8 cellular contexts compared by ENCODE assay signal in the genomic region with DNA sequence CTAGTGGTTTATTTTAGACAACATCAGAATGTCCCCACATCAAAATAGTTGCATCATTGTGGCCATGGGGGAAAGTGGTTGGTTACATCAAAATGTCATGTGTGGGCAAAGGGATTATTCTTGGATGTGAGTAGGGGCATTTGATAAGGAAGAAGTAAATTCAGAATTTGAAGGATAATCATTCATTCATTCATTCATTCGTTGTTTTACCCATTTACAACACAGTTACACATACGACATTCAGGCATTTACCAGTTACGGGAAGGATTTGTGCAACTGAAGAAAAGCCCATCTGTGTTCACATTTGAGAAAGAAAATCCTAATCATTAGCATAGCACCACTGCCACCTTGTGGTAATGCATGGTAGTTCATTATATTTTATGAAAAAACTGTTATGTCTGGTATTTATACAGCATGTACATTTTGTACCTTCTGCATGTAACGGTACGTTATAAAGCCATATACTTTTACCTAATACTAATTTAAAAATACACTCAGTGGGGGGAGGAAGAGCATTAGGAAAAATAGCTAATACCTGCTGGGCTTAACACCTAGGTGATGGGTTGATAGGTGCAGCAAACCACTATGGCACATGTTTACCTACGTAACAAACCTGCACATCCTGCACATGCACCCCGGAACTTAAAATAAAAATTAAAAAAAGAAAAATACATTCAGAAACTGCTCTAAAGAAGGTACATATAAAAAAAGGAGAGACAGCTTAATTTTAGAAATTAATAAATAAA.
DNase-seq lines count a peak whose midpoint lies in the region; ATAC-seq, FAIRE-seq and TF ChIP-seq lines count a peak whose summit lies in the region.

No MANE protein-coding gene starts in this region.

- peaks cover 13% of the 10 kb centered on the region for H3K4me1 ChIP-seq in SJCRH30
- no peaks in the 10 kb centered on the region for H3K4me1 ChIP-seq in transverse colon

- no peak for TF ChIP-seq EP300 in transverse colon (IDR thresholded peaks at IDR 0.05; ENCODE audit: low read depth)

- H3K27me3 ChIP-seq in SJCRH30 (no peaks in the 10 kb centered on the region), transverse colon (no peaks in the 10 kb centered on the region)

- intact Hi-C loops in transverse colon (cut with DNase I; ENCODE audit: low total_unique reads), result no loop called here

- ATAC-seq in memory B cell (ENCODE audit: low read depth) (peak; percentile 55), HG03442 (IDR thresholded peaks at IDR 0.05; ENCODE audit: unreplicated experiment) (no peak)

- TF ChIP-seq POLR2A in transverse colon (IDR thresholded peaks at IDR 0.05), result no peak

- H3K9me3 Mint-ChIP-seq in memory B cell, result no peaks in the 10 kb centered on the region

- peak; percentile 82 to 86 (median 85) for TF ChIP-seq CTCF in transverse colon (IDR thresholded peaks at IDR 0.05)

- H3K9me3 ChIP-seq in SJCRH30 (replicated peaks) (no peaks in the 10 kb centered on the region), transverse colon (no peaks in the 10 kb centered on the region)

- H3K27me3 Mint-ChIP-seq in memory B cell, result peaks cover 4% of the 10 kb centered on the region

- peaks cover 4% of the 10 kb centered on the region for H3K4me1 Mint-ChIP-seq in memory B cell

- H3K27ac Mint-ChIP-seq in memory B cell, result no peak overlapping the region

- no peak overlapping the region for H3K4me3 Mint-ChIP-seq in memory B cell

- WGBS in transverse colon (ENCODE audit: low coverage in 1 of 2), 2 donors, result 19 to 22% methylated on average over 6 to 7 of the region's 7 CpGs

- H3K27ac ChIP-seq in SJCRH30 (no peak overlapping the region), transverse colon (no peak overlapping the region)

- in situ Hi-C loops in transverse colon (cut with MboI; ENCODE audit: low pct_ligation_motif_present in 1 of 4, low pct_unique_long_range_greater_than_20kb in 1 of 4, low sequenced_read_pairs in 3 of 4), result loop anchor here in 3 of 4 donors (25.0 kb wide), 3 partner anchors 198 to 698 kb away; no protein-coding TSS in a partner anchor

- H3K36me3 ChIP-seq in SJCRH30, result no peaks in the 10 kb centered on the region
- no peaks in the 10 kb centered on the region for H3K36me3 ChIP-seq in transverse colon

- H3K36me3 Mint-ChIP-seq in memory B cell, result no peaks in the 10 kb centered on the region

- H3K4me3 ChIP-seq in SJCRH30, result no peak overlapping the region
- no peak overlapping the region for H3K4me3 ChIP-seq in transverse colon

- FAIRE-seq in A204.1 (lab: Jason Lieb, UNC), result peak; percentile 94

- peak; percentile 53 for DNase-seq in GDM1 (lab: John Stamatoyannopoulos, UW)
- DNase-seq in NAMALWA (ENCODE audit: low spot score), result peak; percentile 87
- DNase-seq in SJCRH30, result peak; percentile 17 to 82
- peak; percentile 80 for DNase-seq in dedifferentiated amniotic fluid mesenchymal stem cell (ENCODE audit: extremely low spot score)
- DNase-seq in memory B cell (ENCODE audit: low spot score in 2 of 2), result peak; percentile 27 to 69
- no peak for DNase-seq in transverse colon
